ENCODE assay signal across 12 cellular contexts in the genomic region with DNA sequence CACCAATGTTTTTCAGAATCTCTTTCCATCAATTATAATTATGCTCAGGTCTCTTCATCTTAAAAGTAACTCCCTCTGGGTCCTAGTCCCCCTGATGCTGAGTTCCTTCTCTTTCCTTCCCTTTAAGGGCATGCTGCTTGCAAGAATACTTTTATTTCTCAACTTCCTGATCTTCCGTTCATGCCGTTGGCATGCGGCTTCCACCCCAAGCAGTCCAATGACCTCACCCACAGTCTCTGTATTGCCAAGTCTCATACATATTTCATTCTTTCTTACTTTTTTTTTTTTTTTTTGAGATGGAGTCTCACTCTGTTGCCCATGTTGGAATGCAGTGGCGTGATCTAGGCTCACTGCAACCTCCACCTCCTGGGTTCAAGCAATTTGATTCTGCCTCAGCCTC.
DNase-seq lines count a peak whose midpoint lies in the region; ATAC-seq and TF ChIP-seq lines count a peak whose summit lies in the region.
"Had no signal": no experiment of that assay in that cellular context is flagged by ENCODE, and none has a peak within 500 bp of the region (broad histone marks: within the 10 kb centered on the region; RNA-seq: fewer than 3 reads in every experiment).

No MANE protein-coding gene starts in this region.

- H3K4me3 Mint-ChIP-seq in naive thymus-derived CD8-positive, alpha-beta T cell: no peak overlapping the region
- H3K4me3 Mint-ChIP-seq: activated T-cell treated with anti-CD3 and anti-CD28 coated beads, Interleukin-2, amount 50 U/mL, for 24 hours had no signal

- H3K27ac Mint-ChIP-seq in naive thymus-derived CD8-positive, alpha-beta T cell: no peak overlapping the region
- H3K27ac Mint-ChIP-seq: activated T-cell treated with anti-CD3 and anti-CD28 coated beads, Interleukin-2, amount 50 U/mL, for 24 hours had no signal

- H3K9me3 Mint-ChIP-seq in naive thymus-derived CD8-positive, alpha-beta T cell: no peaks in the 10 kb centered on the region
- H3K9me3 Mint-ChIP-seq: activated T-cell treated with anti-CD3 and anti-CD28 coated beads, Interleukin-2, amount 50 U/mL, for 24 hours had no signal

- TF ChIP-seq CTCF in AG09319 (IDR thresholded peaks at IDR 0.05; ENCODE audit: low read depth, low read length) (no peak), astrocyte of the spinal cord (IDR thresholded peaks at IDR 0.05; ENCODE audit: low read depth, low read length) (no peak)

- POLR2A ChIA-PET in naive thymus-derived CD8-positive, alpha-beta T cell (lab: Charles Lee): no interaction called here

- no peaks in the 10 kb centered on the region for H3K9me3 ChIP-seq in muscle layer of duodenum (ENCODE audit: control insufficient read depth in 1 of 2, low read length in 2 of 2)
- H3K9me3 ChIP-seq: BLaER1 had no signal

- H3K27me3 Mint-ChIP-seq in naive thymus-derived CD8-positive, alpha-beta T cell: peaks cover 0 to 14% (median 3%) of the 10 kb centered on the region in 5 donors
- H3K27me3 Mint-ChIP-seq: activated T-cell treated with anti-CD3 and anti-CD28 coated beads, Interleukin-2, amount 50 U/mL, for 24 hours had no signal

- no peaks in the 10 kb centered on the region for H3K36me3 Mint-ChIP-seq in naive thymus-derived CD8-positive, alpha-beta T cell

- in situ Hi-C loops in astrocyte of the spinal cord (cut with HindIII; ENCODE audit: low sequenced_read_pairs): no loop called here

- H3K27ac ChIP-seq in muscle layer of duodenum (ENCODE audit: low read length): peak overlapping the region; percentile 7
- H3K27ac ChIP-seq: BLaER1 had no signal

- intact Hi-C loops in left colon (cut with DNase I, micrococcal nuclease): no loop called here

- H3K4me1 ChIP-seq in muscle layer of duodenum (ENCODE audit: control insufficient read depth in 1 of 2, insufficient read depth in 2 of 2, low read length in 2 of 2): peaks cover 4 to 9% of the 10 kb centered on the region in 2 donors
- H3K4me1 ChIP-seq: BLaER1 had no signal

- H3K4me3 ChIP-seq in astrocyte of the spinal cord (ENCODE audit: low read depth, low read length) (no peak overlapping the region), muscle layer of duodenum (ENCODE audit: low read depth in 1 of 2, low read length in 2 of 2) (no peak overlapping the region)
- H3K4me3 ChIP-seq: BLaER1 had no signal

- H3K4me1 Mint-ChIP-seq in naive thymus-derived CD8-positive, alpha-beta T cell: no peaks in the 10 kb centered on the region

- DNase-seq in AG09319 (ENCODE audit: extremely low read depth, low read depth): peak; percentile 22
- DNase-seq in Kasumi-1 (lab: John Stamatoyannopoulos, UW): peak; percentile 96 to 97
- peak; percentile 2 for DNase-seq in astrocyte of the spinal cord (ENCODE audit: low read depth, low spot score)
- DNase-seq in mesenteric fat pad (ENCODE audit: low spot score): no peak
- no peak for DNase-seq in left colon
- no peak for DNase-seq in naive thymus-derived CD8-positive, alpha-beta T cell
- no peak for DNase-seq in NCI-H748 treated with DMSO at 0.1 percent for 48 hours (lab: John Stamatoyannopoulos, UW)
- DNase-seq: activated T-cell treated with anti-CD3 and anti-CD28 coated beads, Interleukin-2, amount 50 U/mL, for 24 hours; central memory CD4-positive, alpha-beta T cell; mesenchymal stem cell had no signal

- no peaks in the 10 kb centered on the region for H3K27me3 ChIP-seq in muscle layer of duodenum (ENCODE audit: low read depth, low read length)
- H3K27me3 ChIP-seq: BLaER1 had no signal

- no peaks in the 10 kb centered on the region for H3K36me3 ChIP-seq in muscle layer of duodenum (ENCODE audit: control insufficient read depth in 1 of 2, insufficient read depth in 2 of 2, low read length in 2 of 2)
- H3K36me3 ChIP-seq: BLaER1 had no signal

- ATAC-seq in left colon: no peak
- ATAC-seq in naive thymus-derived CD8-positive, alpha-beta T cell: no peak

Comparison
In these comparisons a context has a peak if more than half of its experiments do, and no peak if none do; other contexts are left out.
1. DNase-seq: peak in AG09319 (single experiment), Kasumi-1 (2 of 2) and astrocyte of the spinal cord (single experiment); none in mesenteric fat pad (single experiment), left colon (0 of 2), naive thymus-derived CD8-positive, alpha-beta T cell (0 of 10) and NCI-H748 treated with DMSO at 0.1 percent for 48 hours (single experiment).